ENCODE assay signal across 14 cellular contexts in genomic region chr2:37764108-37764507, GRCh38.
"Had no signal": no experiment of that assay in that cellular context is flagged by ENCODE, and none has a peak within 500 bp of the region (broad histone marks: within the 10 kb centered on the region; RNA-seq: fewer than 3 reads in every experiment).

No MANE protein-coding gene starts in this region.

- H3K36me3 ChIP-seq: lower lobe of right lung, neural progenitor cell, thyroid gland had no signal

- H3K9me3 ChIP-seq: lower lobe of right lung, thyroid gland had no signal

- ATAC-seq: foreskin keratinocyte; lower lobe of right lung; stimulated activated naive B cell treated with anti-CD40 and anti-IgM and Interleukin-4, amounts not matched to agents 10 μg/mL and 1 μg/mL and 100 μg/mL, for 72 hours had no signal

- H3K4me3 ChIP-seq: lower lobe of right lung, neural progenitor cell, thyroid gland had no signal

- H3K27me3 ChIP-seq: foreskin keratinocyte, neural progenitor cell, thyroid gland had no signal

- H3K79me2 ChIP-seq: parathyroid adenoma had no signal

- H3K9ac ChIP-seq: neural progenitor cell, parathyroid adenoma had no signal

- H3K4me2 ChIP-seq: neural progenitor cell had no signal

- H3K27ac ChIP-seq: foreskin keratinocyte, lower lobe of right lung, neural progenitor cell, parathyroid adenoma, thyroid gland had no signal

- DNase-seq: activated CD4-positive, alpha-beta T cell treated with anti-CD3 and anti-CD28 coated beads, Interleukin-2, amount 10 ng/mL, durations not matched to agents 7 days and 5 days; activated naive CD8-positive, alpha-beta T cell treated with anti-CD3 and anti-CD28 coated beads for 36 hours; amygdala; effector CD8-positive, alpha-beta T cell; foreskin keratinocyte; glutamatergic neuron; hypothalamus; lower lobe of right lung; stimulated activated CD4-positive, alpha-beta T cell treated with anti-CD3 and anti-CD28 coated beads, Interleukin-15, amount 100 ng/mL, for 24 hours; stimulated activated CD4-positive, alpha-beta T cell treated with anti-CD3 and anti-CD28 coated beads, Interleukin-4, amount 100 ng/mL, for 1 hour; stimulated activated naive B cell treated with anti-CD40 and anti-IgM and Interleukin-4, amounts not matched to agents 10 μg/mL and 1 μg/mL and 100 μg/mL, for 72 hours; thyroid gland had no signal

- H2AFZ ChIP-seq: neural progenitor cell, parathyroid adenoma had no signal

- H3K4me1 ChIP-seq: foreskin keratinocyte, neural progenitor cell, parathyroid adenoma had no signal
